In genomic region chr2:238512247-238512867, GRCh38 we compare ENCODE assay signal across 23 cellular contexts.
"Had no signal": no experiment of that assay in that cellular context is flagged by ENCODE, and none has a peak within 500 bp of the region (broad histone marks: within the 10 kb centered on the region; RNA-seq: fewer than 3 reads in every experiment).

No MANE protein-coding gene starts in this region.

- H3K27me3 ChIP-seq: adrenal gland, body of pancreas, dorsolateral prefrontal cortex, left lung, pancreas, suprapubic skin had no signal

- DNase-seq: activated CD4-positive, alpha-beta T cell treated with anti-CD3 and anti-CD28 coated beads for 36 hours; activated CD4-positive, CD25-positive, alpha-beta regulatory T cell; activated CD8-positive, alpha-beta memory T cell treated with anti-CD3 and anti-CD28 coated beads, Interleukin-2, amount 10 ng/mL, durations not matched to agents 7 days and 5 days; activated CD8-positive, alpha-beta T cell treated with anti-CD3 and anti-CD28 coated beads, Interleukin-2, amount 10 ng/mL, durations not matched to agents 7 days and 5 days; activated naive CD4-positive, alpha-beta T cell treated with anti-CD3 and anti-CD28 coated beads for 36 hours; activated naive CD8-positive, alpha-beta T cell treated with anti-CD3 and anti-CD28 coated beads for 36 hours; activated T-cell treated with anti-CD3 and anti-CD28 coated beads, Interleukin-2, amount 50 U/mL, for 72 hours; adrenal gland; body of pancreas; effector memory CD4-positive, alpha-beta T cell; left lung; mesendoderm; mucosa of descending colon; psoas muscle; stimulated activated naive CD4-positive, alpha-beta T cell; T-helper 1 cell had no signal

- H3K27ac ChIP-seq: adrenal gland, body of pancreas, coronary artery, dorsolateral prefrontal cortex, left lung, pancreas, psoas muscle, suprapubic skin, tibial artery had no signal

- H3K4me3 ChIP-seq: adrenal gland, body of pancreas, coronary artery, dorsolateral prefrontal cortex, left lung, lung, mucosa of descending colon, pancreas, psoas muscle, suprapubic skin, tibial artery had no signal

- FAIRE-seq: frontal cortex, pancreas had no signal

- H3K36me3 ChIP-seq: adrenal gland, left lung, pancreas, suprapubic skin, tibial artery had no signal

- ATAC-seq: activated CD4-positive, alpha-beta T cell treated with anti-CD3 and anti-CD28 coated beads for 36 hours; activated CD8-positive, alpha-beta memory T cell treated with anti-CD3 and anti-CD28 coated beads, Interleukin-2, amount 10 ng/mL, durations not matched to agents 7 days and 5 days; activated CD8-positive, alpha-beta T cell treated with anti-CD3 and anti-CD28 coated beads, Interleukin-2, amount 10 ng/mL, durations not matched to agents 7 days and 5 days; activated T-cell treated with anti-CD3 and anti-CD28 coated beads, Interleukin-2, amount 50 U/mL, for 72 hours; body of pancreas; mucosa of descending colon; pancreas had no signal

- H3K4me1 ChIP-seq: adrenal gland, body of pancreas, left lung, pancreas, psoas muscle, suprapubic skin, tibial artery had no signal

- H3K9me3 ChIP-seq: pancreas, suprapubic skin had no signal
